28 cellular contexts compared by ENCODE assay signal in the genomic region with DNA sequence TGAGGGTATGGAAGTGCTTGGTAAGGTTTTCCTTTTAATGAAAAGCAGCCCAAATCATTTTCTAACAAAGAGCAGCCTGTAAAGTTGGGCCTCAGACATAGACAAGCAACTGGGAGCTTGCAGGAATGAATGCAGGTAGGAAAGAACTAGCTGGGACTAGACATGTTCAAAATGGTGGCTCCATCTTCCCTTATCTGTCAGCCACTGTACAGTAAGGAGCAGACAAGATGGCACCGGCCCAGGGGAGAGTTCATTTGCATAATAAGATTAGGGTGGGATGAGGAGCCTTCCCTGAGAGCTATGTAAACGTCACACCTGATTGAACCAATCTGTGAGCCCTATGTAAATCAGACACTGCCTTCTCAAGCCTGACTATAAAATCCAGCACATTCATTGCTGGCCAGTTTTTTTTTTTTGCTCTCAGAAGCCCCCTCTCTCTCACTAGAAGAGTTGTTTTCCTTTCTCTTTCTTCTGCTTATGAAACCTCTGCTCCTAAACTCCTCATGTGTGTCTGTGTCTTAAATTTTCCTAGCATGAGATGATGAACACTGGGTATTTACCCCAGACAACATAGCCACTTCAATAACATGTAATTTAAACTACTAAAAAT. TPM values are rescaled to one million over a fixed set of nuclear protein-coding genes. Genes with fewer than 3 reads are reported as not detected.
A peak's percentile ranks its signal among the peaks of the same experiment; 100 is the strongest.
DNase-seq lines count a peak whose midpoint lies in the region; ATAC-seq and TF ChIP-seq lines count a peak whose summit lies in the region.
"Had no signal": no experiment of that assay in that cellular context is flagged by ENCODE, and none has a peak within 500 bp of the region (broad histone marks: within the 10 kb centered on the region; RNA-seq: fewer than 3 reads in every experiment).

No MANE protein-coding gene starts in this region.

- no peak for ATAC-seq in upper lobe of left lung (ENCODE audit: low FRiP score in 2 of 2)
- no peak for ATAC-seq in omental fat pad (ENCODE audit: low FRiP score)
- ATAC-seq: activated CD8-positive, alpha-beta T cell treated with anti-CD3 and anti-CD28 coated beads for 36 hours; CD8-positive, alpha-beta T cell; heart left ventricle; left lung; stimulated activated naive CD8-positive, alpha-beta T cell treated with anti-CD3 and anti-CD28 coated beads, Interleukin-15, amount 100 ng/mL, for 72 hours had no signal

- H3K4me3 ChIP-seq in A673 (ENCODE audit: low read depth, low read length, poor library complexity, severe bottlenecking) (no peak overlapping the region), endodermal cell (ENCODE audit: low read length) (peak overlapping the region; percentile 41), upper lobe of left lung (no peak overlapping the region)
- H3K4me3 ChIP-seq: cardiac muscle cell, heart left ventricle, left lung, SJSA1, smooth muscle cell, transverse colon had no signal

- BruUV-seq in A673 (replicated peaks; lab: Mats Ljungman, UMichigan) = no TSS peak

- DNase-seq in A673 (ENCODE audit: low spot score) = peak; percentile 93
- peak; percentile 26 for DNase-seq in ELF-1 (ENCODE audit: low read depth, low spot score)
- DNase-seq in NCI-H82 (lab: John Stamatoyannopoulos, UW) = peak; percentile 88
- no peak for DNase-seq in endodermal cell
- DNase-seq in progenitor cell of endocrine pancreas (ENCODE audit: low spot score, unreplicated experiment) = no peak
- no peak for DNase-seq in upper lobe of left lung
- no peak for DNase-seq in omental fat pad (ENCODE audit: low spot score)
- DNase-seq in activated CD4-positive, alpha-beta T cell treated with anti-CD3 and anti-CD28 coated beads, Interleukin-2, amount 10 ng/mL, durations not matched to agents 24 days and 14 days = no peak
- DNase-seq: activated B cell treated with CpG ODN at 0.5 μM for 24 hours; activated CD8-positive, alpha-beta T cell treated with anti-CD3 and anti-CD28 coated beads for 36 hours; activated naive CD4-positive, alpha-beta T cell treated with Interleukin-2 at 50 U/mL for 16 hours; activated T-cell treated with anti-CD3 and anti-CD28 coated beads, Interleukin-2, amount 50 U/mL, for 24 hours; amniotic stem cell; CD8-positive, alpha-beta T cell; DMS79 treated with DMSO at 0.1 percent for 48 hours; heart left ventricle; left lung; midbrain; NCI-H1048; nephron progenitor cell; stimulated activated CD4-positive, alpha-beta T cell treated with anti-CD3 and anti-CD28 coated beads, Interleukin-4, amount 100 ng/mL, for 1 hour; stimulated activated naive CD8-positive, alpha-beta T cell treated with anti-CD3 and anti-CD28 coated beads, Interleukin-15, amount 100 ng/mL, for 72 hours; T-helper 2 cell; transverse colon had no signal

- no peaks in the 10 kb centered on the region for H3K4me1 Mint-ChIP-seq in endodermal cell
- no peaks in the 10 kb centered on the region for H3K4me1 Mint-ChIP-seq in progenitor cell of endocrine pancreas (ENCODE audit: low read depth)
- H3K4me1 Mint-ChIP-seq in activated CD4-positive, alpha-beta T cell treated with anti-CD3 and anti-CD28 coated beads, Interleukin-2, amount 10 ng/mL, durations not matched to agents 24 days and 14 days = no peaks in the 10 kb centered on the region
- H3K4me1 Mint-ChIP-seq: activated B cell treated with CpG ODN at 0.5 μM for 24 hours; nephron progenitor cell; stimulated activated naive CD8-positive, alpha-beta T cell treated with anti-CD3 and anti-CD28 coated beads, Interleukin-15, amount 100 ng/mL, for 72 hours had no signal

- H3K9me3 ChIP-seq in A673 (ENCODE audit: low read depth, low read length, poor library complexity, severe bottlenecking) = peaks cover 31% of the 10 kb centered on the region
- H3K9me3 ChIP-seq in endodermal cell (ENCODE audit: control insufficient read depth, low read length) = peaks cover 66% of the 10 kb centered on the region
- H3K9me3 ChIP-seq in upper lobe of left lung = peaks cover 0 to 10% (median 4%) of the 10 kb centered on the region in 4 donors

- H3K9ac ChIP-seq in endodermal cell (ENCODE audit: extremely low read depth, low read length, poor library complexity, severe bottlenecking) = no peak overlapping the region

- POLR2A ChIA-PET in A673 (lab: Charles Lee; ENCODE audit: low non-redundant PET) = no interaction called here

- H3K4me3 Mint-ChIP-seq in endodermal cell = no peak overlapping the region
- no peak overlapping the region for H3K4me3 Mint-ChIP-seq in progenitor cell of endocrine pancreas (ENCODE audit: low read depth)
- no peak overlapping the region for H3K4me3 Mint-ChIP-seq in activated CD4-positive, alpha-beta T cell treated with anti-CD3 and anti-CD28 coated beads, Interleukin-2, amount 10 ng/mL, durations not matched to agents 24 days and 14 days
- H3K4me3 Mint-ChIP-seq: activated B cell treated with CpG ODN at 0.5 μM for 24 hours; activated CD8-positive, alpha-beta T cell treated with anti-CD3 and anti-CD28 coated beads for 36 hours; activated T-cell treated with anti-CD3 and anti-CD28 coated beads, Interleukin-2, amount 50 U/mL, for 24 hours; CD8-positive, alpha-beta T cell; dendritic cell treated with granulocyte-macrophage colony-stimulating factor and Interleukin-4, amounts not matched to agents 40 ng/mL and 50 ng/mL, for 4 days; nephron progenitor cell; stimulated activated naive CD8-positive, alpha-beta T cell treated with anti-CD3 and anti-CD28 coated beads, Interleukin-15, amount 100 ng/mL, for 72 hours had no signal

- no peak for TF ChIP-seq POLR2A in upper lobe of left lung (IDR thresholded peaks at IDR 0.05)

- TF ChIP-seq CTCF in A673 (conservative IDR thresholded peaks at IDR 0.05; ENCODE audit: low read depth, low read length) (no peak), endodermal cell (conservative IDR thresholded peaks at IDR 0.05) (no peak), progenitor cell of endocrine pancreas (IDR thresholded peaks at IDR 0.05; ENCODE audit: unreplicated experiment) (no peak), upper lobe of left lung (IDR thresholded peaks at IDR 0.05) (no peak), omental fat pad (IDR thresholded peaks at IDR 0.05) (no peak)

- WGBS in endodermal cell (ENCODE audit: insufficient coverage in 1 of 2, insufficient read length in 1 of 2), 2 experiments = 76 to 92% methylated on average over 2 of the region's 2 CpGs
- WGBS in upper lobe of left lung, 2 donors = 59 to 72% methylated on average over 2 of the region's 2 CpGs

- intact Hi-C loops in A673 (cut with micrococcal nuclease; ENCODE audit: unreplicated experiment) = loop anchor here (10.0 kb wide), 1 partner anchor 550 kb away; the partner anchor contains the start of gene RNF7
- intact Hi-C loops in activated CD4-positive, alpha-beta T cell treated with anti-CD3 and anti-CD28 coated beads, Interleukin-2, amount 10 ng/mL, durations not matched to agents 24 days and 14 days (cut with micrococcal nuclease) = no loop called here

- CTCF ChIA-PET in A673 (lab: Charles Lee) = interaction anchor here (0.7 kb wide), 2 partner anchors 134 to 854 kb away, joined by 4 to 5 read pairs; no protein-coding TSS in a partner anchor

- no peaks in the 10 kb centered on the region for H3K36me3 ChIP-seq in A673 (ENCODE audit: insufficient read depth, low read length, poor library complexity, severe bottlenecking)
- no peaks in the 10 kb centered on the region for H3K36me3 ChIP-seq in endodermal cell (ENCODE audit: control insufficient read depth, insufficient read depth, low read length)
- H3K36me3 ChIP-seq in upper lobe of left lung = no peaks in the 10 kb centered on the region
- H3K36me3 ChIP-seq: cardiac muscle cell, heart left ventricle, left lung, SJSA1, transverse colon had no signal

- no peak overlapping the region for H3K27ac ChIP-seq in A673 (ENCODE audit: low read depth, low read length, poor library complexity, severe bottlenecking)
- no peak overlapping the region for H3K27ac ChIP-seq in endodermal cell (ENCODE audit: low read depth, low read length)
- H3K27ac ChIP-seq in upper lobe of left lung = no peak overlapping the region
- H3K27ac ChIP-seq: cardiac muscle cell, heart left ventricle, left lung, SJSA1, transverse colon had no signal

- H3K27me3 ChIP-seq in A673 (replicated peaks; ENCODE audit: insufficient read depth, low read depth, low read length, poor library complexity) (no peaks in the 10 kb centered on the region), endodermal cell (ENCODE audit: control insufficient read depth, insufficient read depth, low read length, poor library complexity, severe bottlenecking) (no peaks in the 10 kb centered on the region), upper lobe of left lung (no peaks in the 10 kb centered on the region)
- H3K27me3 ChIP-seq: cardiac muscle cell, heart left ventricle, left lung, SJSA1, transverse colon had no signal

- no peaks in the 10 kb centered on the region for H3K27me3 Mint-ChIP-seq in endodermal cell (ENCODE audit: insufficient read depth)
- no peaks in the 10 kb centered on the region for H3K27me3 Mint-ChIP-seq in progenitor cell of endocrine pancreas
- H3K27me3 Mint-ChIP-seq in activated CD4-positive, alpha-beta T cell treated with anti-CD3 and anti-CD28 coated beads, Interleukin-2, amount 10 ng/mL, durations not matched to agents 24 days and 14 days = no peaks in the 10 kb centered on the region
- H3K27me3 Mint-ChIP-seq: activated B cell treated with CpG ODN at 0.5 μM for 24 hours; activated CD8-positive, alpha-beta T cell treated with anti-CD3 and anti-CD28 coated beads for 36 hours; activated T-cell treated with anti-CD3 and anti-CD28 coated beads, Interleukin-2, amount 50 U/mL, for 24 hours; dendritic cell treated with granulocyte-macrophage colony-stimulating factor and Interleukin-4, amounts not matched to agents 40 ng/mL and 50 ng/mL, for 4 days; stimulated activated naive CD8-positive, alpha-beta T cell treated with anti-CD3 and anti-CD28 coated beads, Interleukin-15, amount 100 ng/mL, for 72 hours had no signal

- H3K9me3 Mint-ChIP-seq in endodermal cell (peaks cover 66% of the 10 kb centered on the region), progenitor cell of endocrine pancreas (ENCODE audit: low read depth) (peaks cover 37% of the 10 kb centered on the region)
- H3K9me3 Mint-ChIP-seq in activated CD4-positive, alpha-beta T cell treated with anti-CD3 and anti-CD28 coated beads, Interleukin-2, amount 10 ng/mL, durations not matched to agents 24 days and 14 days = peaks cover 11% of the 10 kb centered on the region

- H3K36me3 Mint-ChIP-seq in endodermal cell (ENCODE audit: low read depth) (peaks cover 20% of the 10 kb centered on the region), progenitor cell of endocrine pancreas (ENCODE audit: insufficient read depth) (peaks cover 9% of the 10 kb centered on the region)
- H3K36me3 Mint-ChIP-seq in activated CD4-positive, alpha-beta T cell treated with anti-CD3 and anti-CD28 coated beads, Interleukin-2, amount 10 ng/mL, durations not matched to agents 24 days and 14 days (ENCODE audit: low read depth) = peaks cover 7% of the 10 kb centered on the region

- no peak for TF ChIP-seq EP300 in upper lobe of left lung (IDR thresholded peaks at IDR 0.05)

- H3K27ac Mint-ChIP-seq in endodermal cell (no peak overlapping the region), progenitor cell of endocrine pancreas (no peak overlapping the region)
- no peak overlapping the region for H3K27ac Mint-ChIP-seq in activated CD4-positive, alpha-beta T cell treated with anti-CD3 and anti-CD28 coated beads, Interleukin-2, amount 10 ng/mL, durations not matched to agents 24 days and 14 days
- H3K27ac Mint-ChIP-seq: activated B cell treated with CpG ODN at 0.5 μM for 24 hours; activated CD8-positive, alpha-beta T cell treated with anti-CD3 and anti-CD28 coated beads for 36 hours; activated T-cell treated with anti-CD3 and anti-CD28 coated beads, Interleukin-2, amount 50 U/mL, for 24 hours; CD8-positive, alpha-beta T cell; dendritic cell treated with granulocyte-macrophage colony-stimulating factor and Interleukin-4, amounts not matched to agents 40 ng/mL and 50 ng/mL, for 4 days; nephron progenitor cell; stimulated activated naive CD8-positive, alpha-beta T cell treated with anti-CD3 and anti-CD28 coated beads, Interleukin-15, amount 100 ng/mL, for 72 hours had no signal

- no peaks in the 10 kb centered on the region for H3K4me1 ChIP-seq in A673 (ENCODE audit: insufficient read depth, low read length, poor library complexity, severe bottlenecking)
- H3K4me1 ChIP-seq in endodermal cell (ENCODE audit: control insufficient read depth, insufficient read depth, low read length) = no peaks in the 10 kb centered on the region
- H3K4me1 ChIP-seq in upper lobe of left lung = peaks cover 0 to under 1% (median 0%) of the 10 kb centered on the region in 4 donors
- H3K4me1 ChIP-seq: left lung, SJSA1 had no signal

RNA-seq across cellular contexts. Expression of gene GK5, which starts 59.8 kb away (rescaled TPM):
- total RNA-seq in A673 (2021) (19.2 and 20.5 TPM in 2 replicates), endodermal cell (10 to 100 TPM; 17.9 to 31.8 TPM), progenitor cell of endocrine pancreas (17.6 and 20.0 TPM in 2 replicates), upper lobe of left lung (10 to 100 TPM; 11.8 to 75.4 (median 18.6) TPM), omental fat pad (10 to 100 TPM; 18.7 to 30.0 (median 20.2) TPM)
- polyA plus RNA-seq in endodermal cell (2013, experiment 1 of 2) = 12.8 TPM
- 10.9 TPM for polyA plus RNA-seq in endodermal cell (2013, experiment 2 of 2)
- total RNA-seq in activated CD4-positive, alpha-beta T cell treated with anti-CD3 and anti-CD28 coated beads, Interleukin-2, amount 10 ng/mL, durations not matched to agents 24 days and 14 days = 17.0 and 17.7 TPM in 2 replicates

Comparison
In these comparisons a context has a peak if more than half of its experiments do, and no peak if none do; other contexts are left out.
1. DNase-seq: peak in A673 (single experiment), ELF-1 (single experiment) and NCI-H82 (single experiment); none in endodermal cell (single experiment), progenitor cell of endocrine pancreas (single experiment), upper lobe of left lung (0 of 2), omental fat pad (single experiment) and activated CD4-positive, alpha-beta T cell treated with anti-CD3 and anti-CD28 coated beads, Interleukin-2, amount 10 ng/mL, durations not matched to agents 24 days and 14 days (single experiment).